In the genomic region with DNA sequence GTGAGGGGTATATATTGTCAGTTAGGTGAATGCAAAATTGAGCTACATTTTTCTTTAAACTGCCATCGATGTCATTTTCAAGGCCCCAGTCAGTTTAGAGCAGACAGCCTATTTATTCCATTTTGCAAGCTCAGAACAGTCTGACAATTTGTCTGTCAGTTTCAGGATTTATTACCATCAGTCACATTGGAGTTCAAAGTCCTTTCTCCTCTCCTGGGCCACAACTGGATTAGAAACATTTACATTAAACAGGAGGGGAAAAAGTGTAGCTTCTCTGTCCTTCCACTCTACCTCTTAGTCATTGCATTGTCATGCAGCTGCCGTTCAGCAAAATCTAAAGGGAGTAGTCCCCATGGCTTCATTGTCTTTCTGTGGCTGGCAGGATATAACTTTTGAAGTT, we compare ENCODE assay signal across 1 cellular context.
TF ChIP-seq lines count a peak whose summit lies in the region.

No MANE protein-coding gene starts in this region.

TF ChIP-seq in HepG2, 621 proteins besides CTCF, POLR2A, EP300 and RAD21 (continued from another document):
- TF ChIP-seq, protein P1, sequence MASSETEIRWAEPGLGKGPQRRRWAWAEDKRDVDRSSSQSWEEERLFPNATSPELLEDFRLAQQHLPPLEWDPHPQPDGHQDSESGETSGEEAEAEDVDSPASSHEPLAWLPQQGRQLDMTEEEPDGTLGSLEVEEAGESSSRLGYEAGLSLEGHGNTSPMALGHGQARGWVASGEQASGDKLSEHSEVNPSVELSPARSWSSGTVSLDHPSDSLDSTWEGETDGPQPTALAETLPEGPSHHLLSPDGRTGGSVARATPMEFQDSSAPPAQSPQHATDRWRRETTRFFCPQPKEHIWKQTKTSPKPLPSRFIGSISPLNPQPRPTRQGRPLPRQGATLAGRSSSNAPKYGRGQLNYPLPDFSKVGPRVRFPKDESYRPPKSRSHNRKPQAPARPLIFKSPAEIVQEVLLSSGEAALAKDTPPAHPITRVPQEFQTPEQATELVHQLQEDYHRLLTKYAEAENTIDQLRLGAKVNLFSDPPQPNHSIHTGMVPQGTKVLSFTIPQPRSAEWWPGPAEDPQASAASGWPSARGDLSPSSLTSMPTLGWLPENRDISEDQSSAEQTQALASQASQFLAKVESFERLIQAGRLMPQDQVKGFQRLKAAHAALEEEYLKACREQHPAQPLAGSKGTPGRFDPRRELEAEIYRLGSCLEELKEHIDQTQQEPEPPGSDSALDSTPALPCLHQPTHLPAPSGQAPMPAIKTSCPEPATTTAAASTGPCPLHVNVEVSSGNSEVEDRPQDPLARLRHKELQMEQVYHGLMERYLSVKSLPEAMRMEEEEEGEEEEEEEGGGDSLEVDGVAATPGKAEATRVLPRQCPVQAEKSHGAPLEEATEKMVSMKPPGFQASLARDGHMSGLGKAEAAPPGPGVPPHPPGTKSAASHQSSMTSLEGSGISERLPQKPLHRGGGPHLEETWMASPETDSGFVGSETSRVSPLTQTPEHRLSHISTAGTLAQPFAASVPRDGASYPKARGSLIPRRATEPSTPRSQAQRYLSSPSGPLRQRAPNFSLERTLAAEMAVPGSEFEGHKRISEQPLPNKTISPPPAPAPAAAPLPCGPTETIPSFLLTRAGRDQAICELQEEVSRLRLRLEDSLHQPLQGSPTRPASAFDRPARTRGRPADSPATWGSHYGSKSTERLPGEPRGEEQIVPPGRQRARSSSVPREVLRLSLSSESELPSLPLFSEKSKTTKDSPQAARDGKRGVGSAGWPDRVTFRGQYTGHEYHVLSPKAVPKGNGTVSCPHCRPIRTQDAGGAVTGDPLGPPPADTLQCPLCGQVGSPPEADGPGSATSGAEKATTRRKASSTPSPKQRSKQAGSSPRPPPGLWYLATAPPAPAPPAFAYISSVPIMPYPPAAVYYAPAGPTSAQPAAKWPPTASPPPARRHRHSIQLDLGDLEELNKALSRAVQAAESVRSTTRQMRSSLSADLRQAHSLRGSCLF (CRISPR knock-in tag; IDR thresholded peaks at IDR 0.05; ENCODE audit: borderline replicate concordance): no peak
- no peak for TF ChIP-seq ZNF800 (CRISPR knock-in tag; IDR thresholded peaks at IDR 0.05)
- TF ChIP-seq SOX6 (IDR thresholded peaks at IDR 0.05): no peak
- TF ChIP-seq SOX6 (CRISPR knock-in tag; IDR thresholded peaks at IDR 0.05): peak; percentile 20; the same call in 1 of the 2 replicates
- TF ChIP-seq FOSL1 (CRISPR knock-in tag; IDR thresholded peaks at IDR 0.05; ENCODE audit: borderline replicate concordance): 0 out of 2 replicates have a peak, but pooled peaks have one; percentile 17
